ENCODE assay signal across 12 cellular contexts in genomic region chr1:32894019-32894600, GRCh38. TPM values are rescaled to one million over a fixed set of nuclear protein-coding genes. Genes with fewer than 3 reads are reported as not detected.
DNase-seq lines count a peak whose midpoint lies in the region; ATAC-seq and TF ChIP-seq lines count a peak whose summit lies in the region.
"Had no signal": no experiment of that assay in that cellular context is flagged by ENCODE, and none has a peak within 500 bp of the region (broad histone marks: within the 10 kb centered on the region; RNA-seq: fewer than 3 reads in every experiment).

No MANE protein-coding gene starts in this region.

- H2BK120ac ChIP-seq in trophoblast cell (ENCODE audit: insufficient read depth, low read length, poor library complexity), result peak overlapping the region; percentile 3

- no peak overlapping the region for H3K4ac ChIP-seq in trophoblast cell (ENCODE audit: low read depth, low read length)

- 0 out of 2 replicates have a peak, but pooled peaks cover 5% of the 10 kb centered on the region for H3K27me3 ChIP-seq in SK-N-SH (ENCODE audit: insufficient read depth)
- peaks cover 20% of the 10 kb centered on the region for H3K27me3 ChIP-seq in hepatocyte
- H3K27me3 ChIP-seq in trophoblast cell (ENCODE audit: insufficient read depth, low read length), result no peaks in the 10 kb centered on the region

- H3K4me3 ChIP-seq in SK-N-SH (ENCODE audit: low read depth in 2 of 2, low read length in 1 of 2) (no peak overlapping the region), hepatocyte (no peak overlapping the region), trophoblast cell (ENCODE audit: low read depth, low read length) (peak overlapping the region; percentile 33)

- no peaks in the 10 kb centered on the region for H3K36me3 ChIP-seq in SK-N-SH (replicated peaks in 1 of 2; ENCODE audit: control insufficient read depth in 1 of 2, insufficient read depth in 2 of 2, low read length in 1 of 2)
- H3K36me3 ChIP-seq in hepatocyte (replicated peaks; ENCODE audit: insufficient read depth, low read depth), result no peaks in the 10 kb centered on the region
- H3K36me3 ChIP-seq in trophoblast cell (ENCODE audit: control insufficient read depth in 1 of 2, insufficient read depth in 2 of 2, low read length in 2 of 2), result peaks cover 27 to 28% of the 10 kb centered on the region in 2 experiments

- peaks cover 4% of the 10 kb centered on the region for H3F3A ChIP-seq in SK-N-SH (replicated peaks; ENCODE audit: insufficient read depth)

- no peak for TF ChIP-seq EP300 in SK-N-SH (IDR thresholded peaks at IDR 0.05; ENCODE audit: borderline replicate concordance in 1 of 2, low read depth in 1 of 2, low read length in 1 of 2)

- peak overlapping the region; percentile 2 for H2BK5ac ChIP-seq in trophoblast cell (ENCODE audit: low read depth, low read length, poor library complexity)

- H3K79me2 ChIP-seq in SK-N-SH (ENCODE audit: insufficient read depth), result no peaks in the 10 kb centered on the region
- no peaks in the 10 kb centered on the region for H3K79me2 ChIP-seq in hepatocyte
- H3K79me2 ChIP-seq in trophoblast cell (ENCODE audit: control insufficient read depth, insufficient read depth, low read length, poor library complexity), result no peaks in the 10 kb centered on the region

- H3K4me1 ChIP-seq in SK-N-SH (ENCODE audit: control insufficient read depth in 1 of 2, insufficient read depth in 2 of 2, low read depth in 1 of 2, low read length in 1 of 2) (peaks cover 0 to 4% of the 10 kb centered on the region in 2 experiments; a peak in 2 of 4 replicates), hepatocyte (ENCODE audit: insufficient read depth) (peaks cover 8% of the 10 kb centered on the region), trophoblast cell (ENCODE audit: control insufficient read depth in 1 of 2, insufficient read depth in 2 of 2, low read length in 2 of 2) (peaks cover 23 to 34% of the 10 kb centered on the region in 2 experiments)

- no peak for TF ChIP-seq RAD21 in SK-N-SH (IDR thresholded peaks at IDR 0.05; ENCODE audit: low read length)

- H3K27ac ChIP-seq in SK-N-SH (ENCODE audit: low read depth in 2 of 2, low read length in 1 of 2), result no peak overlapping the region
- H3K27ac ChIP-seq in hepatocyte, result no peak overlapping the region
- H3K27ac ChIP-seq in trophoblast cell (ENCODE audit: low read depth, low read length), result no peak overlapping the region

- no peak for TF ChIP-seq CTCF in SK-N-SH (IDR thresholded peaks at IDR 0.05)
- TF ChIP-seq CTCF in hepatocyte (IDR thresholded peaks at IDR 0.05; ENCODE audit: poor library complexity), result no peak

- CTCF ChIA-PET in SK-N-SH (lab: Yijun Ruan, JAX), result interaction anchor here (1.2 to 4.9 kb wide), 7 partner anchors 12 to 192 kb away, joined by 3 to 41 read pairs (median 13); no protein-coding TSS in a partner anchor

- H2BK12ac ChIP-seq in trophoblast cell (ENCODE audit: low read length), result no peak overlapping the region

- no peaks in the 10 kb centered on the region for H3K9me3 ChIP-seq in SK-N-SH
- H3K9me3 ChIP-seq in hepatocyte (ENCODE audit: low read depth), result no peaks in the 10 kb centered on the region
- H3K9me3 ChIP-seq in trophoblast cell (ENCODE audit: insufficient read depth, low read depth, low read length), result peaks cover 3% of the 10 kb centered on the region

- H3K23ac ChIP-seq in trophoblast cell (ENCODE audit: low read length), result no peak overlapping the region

- H3K4me2 ChIP-seq in SK-N-SH (no peak overlapping the region), hepatocyte (peak overlapping the region; percentile 95), trophoblast cell (ENCODE audit: low read length) (peak overlapping the region; percentile 72)

- peak overlapping the region; percentile 30 for H4K91ac ChIP-seq in trophoblast cell (ENCODE audit: low read depth, low read length)

- peak overlapping the region; percentile 45 for H3K14ac ChIP-seq in trophoblast cell (ENCODE audit: low read length)

- POLR2A ChIA-PET in SK-N-SH (lab: Yijun Ruan, JAX), result no interaction called here

- ATAC-seq in SK-N-SH treated with all-trans-retinoic acid at 6 μM for 48 hours (no peak), GM18867 (IDR thresholded peaks at IDR 0.05; ENCODE audit: unreplicated experiment) (no peak)

- H3K18ac ChIP-seq in trophoblast cell (ENCODE audit: low read length), result peak overlapping the region; percentile 11

- H3K79me1 ChIP-seq in trophoblast cell (ENCODE audit: low read length), result peaks cover 9% of the 10 kb centered on the region

- H2AK5ac ChIP-seq in trophoblast cell (ENCODE audit: low read length), result peak overlapping the region; percentile 3

- H3K9ac ChIP-seq in SK-N-SH (no peak overlapping the region), trophoblast cell (ENCODE audit: low read length) (peak overlapping the region; percentile 31)

- WGBS in SK-N-SH (ENCODE audit: low lambda C conversion rate), result 89% methylated on average over 6 of the region's 8 CpGs
- 71% methylated on average over 7 of the region's 8 CpGs for WGBS in hepatocyte (ENCODE audit: low lambda C conversion rate, missing lambda C conversion rate)
- no CpG with 5 or more reads among the region's 8 CpGs for WGBS in trophoblast cell (ENCODE audit: extremely low coverage, insufficient coverage, insufficient read length)

- no peaks in the 10 kb centered on the region for H3K9me2 ChIP-seq in SK-N-SH
- H3K9me2 ChIP-seq in hepatocyte (replicated peaks; ENCODE audit: insufficient read depth), result no peaks in the 10 kb centered on the region

- H4K8ac ChIP-seq in trophoblast cell (ENCODE audit: low read depth, low read length), result peak overlapping the region; percentile 4

- DNase-seq in SK-N-SH (peak; percentile 44), NCI-H69 (lab: John Stamatoyannopoulos, UW) (peak; percentile 60), hepatocyte (ENCODE audit: low spot score) (no peak), trophoblast cell (no peak), MV-4-11 (lab: John Stamatoyannopoulos, UW) (no peak), middle frontal gyrus (ENCODE audit: extremely low spot score, low spot score) (no peak)
- DNase-seq: NCI-H187 treated with DMSO at 0.1 percent for 48 hours had no signal

- H2AFZ ChIP-seq in SK-N-SH (ENCODE audit: low read depth), result no peak overlapping the region
- peak overlapping the region; percentile 91 for H2AFZ ChIP-seq in hepatocyte
- H2AFZ ChIP-seq in trophoblast cell (ENCODE audit: insufficient read depth, low read length, poor library complexity), result no peak overlapping the region

- H4K12ac ChIP-seq in trophoblast cell (ENCODE audit: low read depth, low read length), result no peak overlapping the region

- no peaks in the 10 kb centered on the region for H4K20me1 ChIP-seq in SK-N-SH (ENCODE audit: insufficient read depth)
- H4K20me1 ChIP-seq in hepatocyte (ENCODE audit: insufficient read depth, poor library complexity, severe bottlenecking), result no peaks in the 10 kb centered on the region

TF ChIP-seq in SK-N-SH, 30 proteins besides CTCF, POLR2A, EP300 and RAD21:
- TF ChIP-seq NFIC (IDR thresholded peaks at IDR 0.05; ENCODE audit: borderline replicate concordance) (no peak), YY1 (IDR thresholded peaks at IDR 0.05; ENCODE audit: low read depth) (no peak), RCOR1 (IDR thresholded peaks at IDR 0.05; ENCODE audit: low read length) (no peak)
TF ChIP-seq in SK-N-SH: peak in this region for 0.

TF ChIP-seq in SK-N-SH treated with all-trans-retinoic acid at 6 μM for 48 hours, 23 proteins besides CTCF, POLR2A, EP300 and RAD21 (continues in another document):
- TF ChIP-seq ZNF565 (CRISPR knock-in tag; conservative IDR thresholded peaks at IDR 0.05; ENCODE audit: low read depth) (no peak), ISL1 (CRISPR knock-in tag; IDR thresholded peaks at IDR 0.05) (no peak), CREB5 (CRISPR knock-in tag; IDR thresholded peaks at IDR 0.05; ENCODE audit: low read depth) (no peak), BACH2 (CRISPR knock-in tag; IDR thresholded peaks at IDR 0.05; ENCODE audit: borderline replicate concordance) (no peak), ZNF8 (CRISPR knock-in tag; IDR thresholded peaks at IDR 0.05) (no peak), CSDC2 (CRISPR knock-in tag; IDR thresholded peaks at IDR 0.05) (no peak), CSRNP3 (CRISPR knock-in tag; IDR thresholded peaks at IDR 0.05) (no peak)

RNA-seq across cellular contexts. Expression of gene TMEM54, which starts 7.1 kb away (rescaled TPM):
- polyA plus RNA-seq in SK-N-SH (2012; rRNA removed) (54.5 and 66.6 TPM in 2 replicates), hepatocyte (52.6 and 64.7 TPM in 2 replicates)
- polyA plus RNA-seq in SK-N-SH (2012; cell fraction: cytosol; rRNA removed), result 26.6 and 45.6 TPM in 2 replicates
- 21.9 and 32.8 TPM in 2 replicates for polyA plus RNA-seq in SK-N-SH (2012; cell fraction: nucleus; rRNA removed)
- total RNA-seq in hepatocyte, result 24.8 and 33.5 TPM in 2 replicates
- 172 and 195 TPM in 2 replicates for polyA plus RNA-seq in trophoblast cell (2013)

RNA-seq across cellular contexts. Expression of gene HPCA, which starts 7.8 kb away (rescaled TPM):
- polyA plus RNA-seq in SK-N-SH (2012; rRNA removed) (not detected in 2 replicates), hepatocyte (0.85 and 1.0 TPM in 2 replicates)
- polyA plus RNA-seq in SK-N-SH (2012; cell fraction: cytosol; rRNA removed), result 0.01 and 0.14 TPM in 2 replicates
- polyA plus RNA-seq in SK-N-SH (2012; cell fraction: nucleus; rRNA removed), result 0.14 and 0.27 TPM in 2 replicates
- not detected in 2 replicates for total RNA-seq in hepatocyte
- polyA plus RNA-seq in trophoblast cell (2013), result 0.83 and 1.4 TPM in 2 replicates
- total RNA-seq: activated T-helper 1 cell treated with anti-CD3 and anti-CD28 coated beads, Interleukin-12 subunit alpha, Interleukin-12 subunit beta, Interleukin-2, Interleukin-4 antibody, amounts not matched to agents 30 ng/mL and 10 ng/mL and 1 ng/mL, durations not matched to agents 14 hours and 24 hours and 36 hours had no signal
- polyA plus RNA-seq: BJ, keratinocyte had no signal

RNA-seq across cellular contexts. Expression of gene FNDC5, which starts 23.4 kb away (rescaled TPM):
- polyA plus RNA-seq in SK-N-SH (2012; rRNA removed) (0.59 and 0.94 TPM in 2 replicates), hepatocyte (5.2 and 11.2 TPM in 2 replicates)
- polyA plus RNA-seq in SK-N-SH (2012; cell fraction: cytosol; rRNA removed), result 0.66 and 1.00 TPM in 2 replicates
- 2.2 and 2.5 TPM in 2 replicates for polyA plus RNA-seq in SK-N-SH (2012; cell fraction: nucleus; rRNA removed)
- 5.8 and 9.0 TPM in 2 replicates for total RNA-seq in hepatocyte
- 1.1 and 1.3 TPM in 2 replicates for polyA plus RNA-seq in trophoblast cell (2013)
- total RNA-seq: activated T-helper 1 cell treated with anti-CD3 and anti-CD28 coated beads, Interleukin-12 subunit alpha, Interleukin-12 subunit beta, Interleukin-2, Interleukin-4 antibody, amounts not matched to agents 30 ng/mL and 10 ng/mL and 1 ng/mL, durations not matched to agents 14 hours and 24 hours and 36 hours had no signal
- polyA plus RNA-seq: keratinocyte had no signal

Comparison
In these comparisons a context has a peak if more than half of its experiments do, and no peak if none do; other contexts are left out.
1. DNase-seq: peak in SK-N-SH (single experiment) and NCI-H69 (single experiment); none in hepatocyte (single experiment), trophoblast cell (0 of 2), MV-4-11 (single experiment) and middle frontal gyrus (single experiment).